In the genomic region with DNA sequence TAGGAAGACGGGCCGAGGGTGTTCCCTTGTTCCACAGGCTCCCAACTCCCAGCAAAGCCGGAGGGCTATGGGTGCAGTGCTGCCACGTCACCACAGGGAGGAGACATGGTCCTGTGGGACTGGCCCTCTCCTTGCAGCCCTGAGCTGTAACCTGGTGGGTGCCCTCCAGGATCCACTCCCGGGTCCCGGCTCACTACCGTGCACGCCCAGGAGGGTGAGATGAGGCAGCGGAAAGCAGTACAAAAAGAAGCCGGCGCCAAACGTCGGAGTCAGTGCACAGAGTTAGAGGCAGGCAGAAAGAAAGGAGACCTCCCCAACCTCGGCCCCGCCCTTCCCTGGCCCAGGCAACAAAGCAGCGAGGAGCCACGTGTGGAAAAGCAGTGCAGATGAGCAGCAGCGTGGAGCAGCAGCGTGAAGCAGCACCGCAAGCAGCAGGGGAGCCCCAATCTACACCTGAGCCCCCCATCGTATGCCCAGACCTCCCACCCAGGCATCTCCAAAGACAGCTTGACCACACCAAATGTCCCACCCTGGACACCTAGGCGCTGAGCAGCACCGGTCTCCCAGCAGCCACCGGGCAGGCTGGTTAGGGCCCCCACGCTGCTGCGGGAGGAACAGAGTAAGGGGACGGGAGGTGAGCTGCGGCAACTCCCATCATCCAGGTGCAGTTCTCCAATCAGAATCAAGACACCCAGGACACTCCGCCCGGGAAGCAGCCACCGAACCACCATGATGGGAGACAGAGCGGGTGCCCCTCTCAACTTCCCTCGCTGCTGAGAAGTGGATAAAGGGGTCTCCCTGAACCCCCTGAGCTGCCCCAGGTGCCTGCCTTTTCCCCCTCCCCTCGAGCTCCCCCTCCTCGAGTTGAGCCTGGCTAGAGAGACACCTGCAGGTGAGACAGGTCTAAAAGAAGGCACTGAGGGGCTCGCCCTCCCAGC, we compare ENCODE assay signal across 8 cellular contexts. TPM values are rescaled to one million over a fixed set of nuclear protein-coding genes. Genes with fewer than 3 reads are reported as not detected.
A peak's percentile ranks its signal among the peaks of the same experiment; 100 is the strongest.
DNase-seq lines count a peak whose midpoint lies in the region; ATAC-seq and TF ChIP-seq lines count a peak whose summit lies in the region.

No MANE protein-coding gene starts in this region.

- H3K4me3 ChIP-seq in BJ (ENCODE audit: low read depth, low read length), result no peak overlapping the region; the same call in 1 of the 2 replicates
- peak overlapping the region; percentile 47 for H3K4me3 ChIP-seq in effector memory CD4-positive, alpha-beta T cell (ENCODE audit: insufficient read depth, low read depth, low read length, poor library complexity, severe bottlenecking)

- no peaks in the 10 kb centered on the region for H3K27me3 Mint-ChIP-seq in activated CD4-positive, alpha-beta memory T cell treated with anti-CD3 and anti-CD28 coated beads, Interleukin-2, amount 10 ng/mL, durations not matched to agents 7 days and 5 days

- H3K27ac ChIP-seq in effector memory CD4-positive, alpha-beta T cell (ENCODE audit: insufficient read depth, low read length, poor library complexity, severe bottlenecking), result peak overlapping the region; percentile 20

- no peaks in the 10 kb centered on the region; the same call in 1 of the 2 replicates for H3K27me3 ChIP-seq in BJ (ENCODE audit: control insufficient read depth, insufficient read depth, low read length)
- no peaks in the 10 kb centered on the region for H3K27me3 ChIP-seq in effector memory CD4-positive, alpha-beta T cell (replicated peaks; ENCODE audit: control insufficient read depth, insufficient read depth, low read length, poor library complexity, severe bottlenecking)

- no peaks in the 10 kb centered on the region for H3K9me3 Mint-ChIP-seq in activated CD4-positive, alpha-beta memory T cell treated with anti-CD3 and anti-CD28 coated beads, Interleukin-2, amount 10 ng/mL, durations not matched to agents 7 days and 5 days

- H3K4me3 Mint-ChIP-seq in activated CD4-positive, alpha-beta memory T cell treated with anti-CD3 and anti-CD28 coated beads, Interleukin-2, amount 10 ng/mL, durations not matched to agents 7 days and 5 days, result peak overlapping the region; percentile 74

- peaks cover 45% of the 10 kb centered on the region for H3K36me3 Mint-ChIP-seq in activated CD4-positive, alpha-beta memory T cell treated with anti-CD3 and anti-CD28 coated beads, Interleukin-2, amount 10 ng/mL, durations not matched to agents 7 days and 5 days (ENCODE audit: low read depth)

- POLR2A ChIA-PET in BJ (lab: Charles Lee), result no interaction called here
- POLR2A ChIA-PET in activated CD4-positive, alpha-beta memory T cell treated with anti-CD3 and anti-CD28 coated beads, Interleukin-2, amount 10 ng/mL, durations not matched to agents 7 days and 5 days (lab: Charles Lee), result interaction anchor here (1.3 to 3.1 kb wide), 7 partner anchors 10 to 141 kb away, joined by 4 to 57 read pairs (median 5); partner anchors contain the start of genes IGSF9B and JAM3

- H3K4me1 ChIP-seq in effector memory CD4-positive, alpha-beta T cell (ENCODE audit: control insufficient read depth, insufficient read depth, low read length, poor library complexity, severe bottlenecking), result peaks cover 28% of the 10 kb centered on the region

- no peak for DNase-seq in BJ (ENCODE audit: low read depth)
- DNase-seq in NCI-H345 (lab: John Stamatoyannopoulos, UW), result peak; percentile 87
- peak; percentile 76 for DNase-seq in activated CD4-positive, alpha-beta memory T cell treated with anti-CD3 and anti-CD28 coated beads, Interleukin-2, amount 10 ng/mL, durations not matched to agents 7 days and 5 days
- peak; percentile 39 to 46 (median 43) for DNase-seq in effector memory CD4-positive, alpha-beta T cell
- DNase-seq in mucosa of gallbladder (ENCODE audit: low spot score), result peak; percentile 55
- DNase-seq in stimulated activated CD8-positive, alpha-beta memory T cell treated with anti-CD3 and anti-CD28 coated beads, Interleukin-7, amount 100 ng/mL, for 24 hours (ENCODE audit: low read depth), result peak; percentile 50

- peak overlapping the region; percentile 88 for H3K27ac Mint-ChIP-seq in activated CD4-positive, alpha-beta memory T cell treated with anti-CD3 and anti-CD28 coated beads, Interleukin-2, amount 10 ng/mL, durations not matched to agents 7 days and 5 days

- H3K9me3 ChIP-seq in effector memory CD4-positive, alpha-beta T cell (ENCODE audit: control insufficient read depth, low read length), result no peaks in the 10 kb centered on the region

- CTCF ChIA-PET in BJ (lab: Yijun Ruan, JAX), result interaction anchor here (0.5 to 2.6 kb wide), 22 partner anchors 11 to 316 kb away, joined by 3 to 16 read pairs (median 4); partner anchors contain the start of gene VPS26B
- CTCF ChIA-PET in activated CD4-positive, alpha-beta memory T cell treated with anti-CD3 and anti-CD28 coated beads, Interleukin-2, amount 10 ng/mL, durations not matched to agents 7 days and 5 days (lab: Charles Lee), result interaction anchor here (0.6 to 2.8 kb wide), 28 partner anchors 10 to 316 kb away, joined by 3 to 77 read pairs (median 4); partner anchors contain the start of genes IGSF9B and JAM3

- peaks cover 37% of the 10 kb centered on the region for H3K4me1 Mint-ChIP-seq in activated CD4-positive, alpha-beta memory T cell treated with anti-CD3 and anti-CD28 coated beads, Interleukin-2, amount 10 ng/mL, durations not matched to agents 7 days and 5 days

- TF ChIP-seq CTCF in BJ (IDR thresholded peaks at IDR 0.05; ENCODE audit: insufficient read depth, low read depth, low read length), result peak; percentile 94

- no peaks in the 10 kb centered on the region for H3K36me3 ChIP-seq in BJ (ENCODE audit: control insufficient read depth, insufficient read depth, low read length)
- H3K36me3 ChIP-seq in effector memory CD4-positive, alpha-beta T cell (ENCODE audit: control insufficient read depth, insufficient read depth, low read length), result no peaks in the 10 kb centered on the region

- ATAC-seq in GM19035 (IDR thresholded peaks at IDR 0.05; ENCODE audit: unreplicated experiment) (peak; percentile 84), HG03196 (IDR thresholded peaks at IDR 0.05; ENCODE audit: unreplicated experiment) (peak; percentile 70)

RNA-seq across cellular contexts. Expression of gene IGSF9B, which starts 28.8 kb away (rescaled TPM):
- polyA plus RNA-seq in BJ (2011; rRNA removed), result 0.05 TPM in 2 replicates
- polyA minus RNA-seq in BJ (2011; rRNA and poly(A)+ RNA removed), result 0.71 TPM in 1 of 2 replicates, not detected in the other
- 10 to 100 TPM; 66.2 to 70.8 TPM for total RNA-seq in activated CD4-positive, alpha-beta memory T cell treated with anti-CD3 and anti-CD28 coated beads, Interleukin-2, amount 10 ng/mL, durations not matched to agents 7 days and 5 days
- total RNA-seq in mucosa of gallbladder, result 30.3 TPM
